In genomic region chr13:98752942-98753290, GRCh38 we compare ENCODE assay signal across 1 cellular context.
TF ChIP-seq lines count a peak whose summit lies in the region.

No MANE protein-coding gene starts in this region.

TF ChIP-seq in HEK293, 187 proteins besides CTCF, POLR2A, EP300 and RAD21 (continued from another document):
- TF ChIP-seq TSHZ1 (tag by site-specific recombination; IDR thresholded peaks at IDR 0.05; ENCODE audit: borderline replicate concordance) (no peak), ZBTB20 (tag by site-specific recombination; IDR thresholded peaks at IDR 0.05) (peak; percentile 90), ZNF146 (tag by site-specific recombination; IDR thresholded peaks at IDR 0.05) (no peak)
